ENCODE assay signal across 24 cellular contexts in genomic region chr7:151242181-151243044, GRCh38. TPM values are rescaled to one million over a fixed set of nuclear protein-coding genes. Genes with fewer than 3 reads are reported as not detected.
DNase-seq lines count a peak whose midpoint lies in the region; ATAC-seq and TF ChIP-seq lines count a peak whose summit lies in the region.
"Had no signal": no experiment of that assay in that cellular context is flagged by ENCODE, and none has a peak within 500 bp of the region (broad histone marks: within the 10 kb centered on the region; RNA-seq: fewer than 3 reads in every experiment).

No MANE protein-coding gene starts in this region.

- H4K91ac ChIP-seq in IMR-90 (ENCODE audit: insufficient read depth, low read depth, low read length): no peak overlapping the region; the same call in 1 of the 2 replicates

- TF ChIP-seq CTCF in MCF 10A (IDR thresholded peaks at IDR 0.05; ENCODE audit: unreplicated experiment): no peak
- TF ChIP-seq CTCF in breast epithelium (IDR thresholded peaks at IDR 0.05): no peak
- TF ChIP-seq CTCF in IMR-90 (conservative IDR thresholded peaks at IDR 0.05; ENCODE audit: low read depth, low read length): no peak
- TF ChIP-seq CTCF in brain (conservative IDR thresholded peaks at IDR 0.05): no peak
- no peak for TF ChIP-seq CTCF in sigmoid colon (IDR thresholded peaks at IDR 0.05)

- H3K9me3 Mint-ChIP-seq in MCF 10A (ENCODE audit: unreplicated experiment) (no peaks in the 10 kb centered on the region), brain (no peaks in the 10 kb centered on the region)

- intact Hi-C loops in MCF 10A (cut with micrococcal nuclease) (no loop called here), breast epithelium (cut with DNase I; ENCODE audit: low total_unique reads) (no loop called here), IMR-90 (cut with micrococcal nuclease) (no loop called here), sigmoid colon (cut with DNase I) (no loop called here)

- H3K27me3 ChIP-seq in breast epithelium: no peaks in the 10 kb centered on the region
- no peaks in the 10 kb centered on the region for H3K27me3 ChIP-seq in IMR-90 (ENCODE audit: control insufficient read depth, insufficient read depth, low read length)
- peaks cover 0 to 6% (median 2%) of the 10 kb centered on the region in 3 donors for H3K27me3 ChIP-seq in sigmoid colon

- peaks cover 13% of the 10 kb centered on the region for H3K4me1 Mint-ChIP-seq in MCF 10A (ENCODE audit: insufficient read depth, unreplicated experiment)
- peaks cover 55% of the 10 kb centered on the region for H3K4me1 Mint-ChIP-seq in brain

- no peak overlapping the region for H3K4me2 ChIP-seq in IMR-90 (ENCODE audit: low read depth, low read length)

- peaks cover 8 to 86% of the 10 kb centered on the region in 2 experiments for H3K79me1 ChIP-seq in IMR-90 (ENCODE audit: low read depth in 1 of 2, low read length in 2 of 2)

- dilution Hi-C loops in IMR-90 (cut with HindIII; ENCODE audit: low sequenced_read_pairs, unreplicated experiment): no loop called here

- no peak overlapping the region for H3K27ac ChIP-seq in breast epithelium
- H3K27ac ChIP-seq in IMR-90 (ENCODE audit: insufficient read depth, low read length): no peak overlapping the region
- H3K27ac ChIP-seq in sigmoid colon: no peak overlapping the region
- H3K27ac ChIP-seq: neutrophil, SK-N-MC had no signal

- H3K4me3 Mint-ChIP-seq in MCF 10A (ENCODE audit: unreplicated experiment) (no peak overlapping the region), brain (peak overlapping the region in 1 of 5 experiments; percentile 74)

- TF ChIP-seq EP300 in sigmoid colon (IDR thresholded peaks at IDR 0.05): no peak

- no peak overlapping the region for H2AK5ac ChIP-seq in IMR-90 (ENCODE audit: low read depth, low read length)

- H3K9me1 ChIP-seq in IMR-90 (ENCODE audit: insufficient read depth, low read length): peaks cover 4% of the 10 kb centered on the region; the same call in 1 of the 2 replicates

- no peak overlapping the region for H3K18ac ChIP-seq in IMR-90 (ENCODE audit: low read depth, low read length)

- no peak for ATAC-seq in IMR-90 (ENCODE audit: low read depth)
- ATAC-seq: Panc1 had no signal

- no peak overlapping the region for H3K14ac ChIP-seq in IMR-90 (replicated peaks; ENCODE audit: low read depth, low read length)

- in situ Hi-C loops in IMR-90 (cut with MboI; ENCODE audit: low sequenced_read_pairs): no loop called here

- H3K4ac ChIP-seq in IMR-90 (ENCODE audit: low read depth, low read length): no peak overlapping the region

- peak overlapping the region; percentile 46; the same call in 1 of the 2 replicates for H3K23ac ChIP-seq in IMR-90 (ENCODE audit: low read depth, low read length)

- H2AK9ac ChIP-seq in IMR-90 (replicated peaks; ENCODE audit: low read depth, low read length, poor library complexity): peak overlapping the region; percentile 58

- peaks cover 13 to 16% of the 10 kb centered on the region in 2 donors for H3K4me1 ChIP-seq in breast epithelium
- peaks cover 22% of the 10 kb centered on the region; the same call in 1 of the 2 replicates for H3K4me1 ChIP-seq in IMR-90 (ENCODE audit: control insufficient read depth, insufficient read depth, low read length)
- H3K4me1 ChIP-seq in sigmoid colon: peaks cover 0 to 45% (median 44%) of the 10 kb centered on the region in 4 donors

- no peak overlapping the region for H4K5ac ChIP-seq in IMR-90 (ENCODE audit: low read depth, low read length)

- H2AFZ ChIP-seq in IMR-90 (replicated peaks; ENCODE audit: low read length, poor library complexity): no peak overlapping the region

- WGBS in IMR-90 (ENCODE audit: extremely low coverage in 2 of 2, insufficient read length in 1 of 2), 2 experiments: 93% methylated on average over 3 of the region's 20 CpGs; no CpG with 5 or more reads in 1 of the 2 experiments
- 54 to 65% methylated on average over 20 of the region's 20 CpGs for WGBS in sigmoid colon, 2 donors

- no peaks in the 10 kb centered on the region for H3K36me3 ChIP-seq in breast epithelium
- peaks cover 53% of the 10 kb centered on the region for H3K36me3 ChIP-seq in IMR-90 (ENCODE audit: control insufficient read depth, insufficient read depth, low read length)
- peaks cover 0 to 51% (median 38%) of the 10 kb centered on the region in 4 donors for H3K36me3 ChIP-seq in sigmoid colon

- CTCF ChIA-PET in MCF 10A (lab: Yijun Ruan, JAX): interaction anchor here (0.5 to 3.5 kb wide), 8 partner anchors 8 to 499 kb away, joined by 3 to 21 read pairs (median 4); partner anchors contain the start of gene CHPF2
- CTCF ChIA-PET in IMR-90 (lab: Yijun Ruan, JAX): interaction anchor here (1.2 kb wide), 1 partner anchor 119 kb away, joined by 3 read pairs; no protein-coding TSS in a partner anchor

- H3K36me3 Mint-ChIP-seq in MCF 10A (ENCODE audit: insufficient read depth, unreplicated experiment): peaks cover 27% of the 10 kb centered on the region
- peaks cover 13% of the 10 kb centered on the region for H3K36me3 Mint-ChIP-seq in brain

- H3K4me3 ChIP-seq in breast epithelium: no peak overlapping the region
- H3K4me3 ChIP-seq in IMR-90 (ENCODE audit: insufficient read depth, low read depth, low read length): no peak overlapping the region
- H3K4me3 ChIP-seq in sigmoid colon: no peak overlapping the region
- H3K4me3 ChIP-seq: mucosa of descending colon, SK-N-MC had no signal

- no peak for TF ChIP-seq RAD21 in IMR-90 (IDR thresholded peaks at IDR 0.05; ENCODE audit: low read length)

- no peaks in the 10 kb centered on the region for H3K27me3 Mint-ChIP-seq in MCF 10A (ENCODE audit: insufficient read depth, unreplicated experiment)
- H3K27me3 Mint-ChIP-seq in brain: no peaks in the 10 kb centered on the region

- no peak overlapping the region for H2BK5ac ChIP-seq in IMR-90 (ENCODE audit: low read depth, low read length, poor library complexity, severe bottlenecking)

- no peak overlapping the region for H2BK15ac ChIP-seq in IMR-90 (ENCODE audit: low read depth, low read length)

- DNase-seq in MCF 10A (ENCODE audit: unreplicated experiment): no peak
- DNase-seq in breast epithelium (ENCODE audit: low spot score in 2 of 2): no peak
- DNase-seq in IMR-90: no peak
- peak; percentile 64 for DNase-seq in sigmoid colon
- no peak for DNase-seq in Kasumi-1 (lab: John Stamatoyannopoulos, UW)
- DNase-seq in DMS153 (lab: John Stamatoyannopoulos, UW): no peak
- no peak for DNase-seq in cerebellar cortex (ENCODE audit: low spot score)
- DNase-seq: activated CD4-positive, CD25-positive, alpha-beta regulatory T cell treated with anti-CD3 and anti-CD28 coated beads, Interleukin-2, amount 50 U/mL, for 72 hours; activated effector memory CD4-positive, alpha-beta T cell treated with Interleukin-2 at 50 U/mL for 16 hours; amniotic stem cell; central memory CD4-positive, alpha-beta T cell; effector CD4-positive, alpha-beta T cell; EL; esophagus squamous epithelium; MV-4-11; NCI-H1694 treated with DMSO at 0.1 percent for 48 hours; NCI-H748 treated with DMSO at 0.1 percent for 48 hours; T1000 had no signal

- H4K20me1 ChIP-seq in IMR-90 (ENCODE audit: insufficient read depth, low read length): peaks cover 51% of the 10 kb centered on the region

- H2BK120ac ChIP-seq in IMR-90 (ENCODE audit: low read depth, low read length): no peak overlapping the region

- H3K9me3 ChIP-seq in breast epithelium (no peaks in the 10 kb centered on the region), IMR-90 (ENCODE audit: control insufficient read depth, insufficient read depth, low read length) (no peaks in the 10 kb centered on the region), sigmoid colon (no peaks in the 10 kb centered on the region)
- H3K9me3 ChIP-seq: esophagus squamous epithelium, mucosa of descending colon, neutrophil had no signal

- no peak overlapping the region for H4K8ac ChIP-seq in IMR-90 (ENCODE audit: low read depth in 2 of 2, low read length in 2 of 2)

- no peak overlapping the region for H3K9ac ChIP-seq in IMR-90 (ENCODE audit: low read depth, low read length)

- H3K27ac Mint-ChIP-seq in MCF 10A (ENCODE audit: low read depth, unreplicated experiment) (no peak overlapping the region), brain (peak overlapping the region in 4 of 5 experiments; percentile 86 to 97 (median 94))

- no peak overlapping the region for H2BK20ac ChIP-seq in IMR-90 (ENCODE audit: low read depth, low read length)

- no peak for TF ChIP-seq POLR2A in breast epithelium (IDR thresholded peaks at IDR 0.05)
- TF ChIP-seq POLR2A in IMR-90 (IDR thresholded peaks at IDR 0.05; ENCODE audit: low read depth, low read length): no peak
- TF ChIP-seq POLR2A in sigmoid colon (IDR thresholded peaks at IDR 0.05): no peak

- POLR2A ChIA-PET in MCF 10A (lab: Yijun Ruan, JAX) (interaction anchor here (0.9 to 2.6 kb wide), 5 partner anchors 9 to 16 kb away, joined by 3 to 9 read pairs (median 5); partner anchors contain the start of genes ABCF2 and CHPF2), IMR-90 (lab: Charles Lee; ENCODE audit: unreplicated experiment) (interaction anchor here (0.6 kb wide), 1 partner anchor 78 kb away, joined by 4 read pairs; no protein-coding TSS in a partner anchor)

- no peak overlapping the region for H3K56ac ChIP-seq in IMR-90 (ENCODE audit: extremely low read depth, insufficient read depth, low read length)

- BruUV-seq in MCF 10A (replicated peaks; lab: Mats Ljungman, UMichigan) (TSS peak; percentile 8), IMR-90 (replicated peaks; lab: Mats Ljungman, UMichigan) (no TSS peak)

RNA-seq across cellular contexts. Expression of gene SMARCD3, which starts 6.1 kb away (rescaled TPM):
- total RNA-seq in MCF 10A (2022) (3.8 and 5.3 TPM in 2 replicates), breast epithelium (10 to 100 TPM; 21.3 to 69.5 (median 43.5) TPM), IMR-90 (2012; rRNA removed) (33.1 and 37.5 TPM in 2 replicates), sigmoid colon (10 to 100 TPM; 38.8 to 63.1 (median 51.6) TPM)
- polyA plus RNA-seq in IMR-90 (2012; rRNA removed) (43.8 and 48.5 TPM in 2 replicates), brain (ENCODE audit: insufficient read depth, low read depth, low replicate concordance) (42.2 TPM), sigmoid colon (10 to 100 TPM in 1 of 3 donors, 1 to 10 TPM in 2; 4.2 to 15.6 (median 9.5) TPM)
- 28.8 and 30.9 TPM in 2 replicates for polyA plus RNA-seq in IMR-90 (2012; cell fraction: cytosol; rRNA removed)
- polyA plus RNA-seq in IMR-90 (2012; cell fraction: nucleus; rRNA removed; ENCODE audit: low replicate concordance): 250 and 259 TPM in 2 replicates

RNA-seq across cellular contexts. Expression of gene CHPF2, which starts 10.1 kb away (rescaled TPM):
- 28.2 and 33.8 TPM in 2 replicates for total RNA-seq in MCF 10A (2022)
- 10 to 100 TPM; 24.5 to 40.6 (median 38.3) TPM for total RNA-seq in breast epithelium
- total RNA-seq in IMR-90 (2012; rRNA removed): 26.2 and 26.9 TPM in 2 replicates
- polyA plus RNA-seq in IMR-90 (2012; rRNA removed): 77.0 and 80.0 TPM in 2 replicates
- polyA plus RNA-seq in IMR-90 (2012; cell fraction: cytosol; rRNA removed): 51.8 and 111 TPM in 2 replicates
- 105 and 225 TPM in 2 replicates for polyA plus RNA-seq in IMR-90 (2012; cell fraction: nucleus; rRNA removed; ENCODE audit: low replicate concordance)
- 15.7 TPM for polyA plus RNA-seq in brain (ENCODE audit: insufficient read depth, low read depth, low replicate concordance)
- 10 to 100 TPM; 14.3 to 36.3 (median 18.9) TPM for total RNA-seq in sigmoid colon
- polyA plus RNA-seq in sigmoid colon: 10 to 100 TPM in 1 of 3 donors, 1 to 10 TPM in 2; 5.4 to 27.9 (median 5.5) TPM

RNA-seq across cellular contexts. Expression of gene ABCF2, which starts 15.4 kb away (rescaled TPM):
- total RNA-seq in MCF 10A (2022) (47.3 and 72.4 TPM in 2 replicates), breast epithelium (10 to 100 TPM; 35.6 to 58.7 (median 42.2) TPM), IMR-90 (2012; rRNA removed) (100 and 103 TPM in 2 replicates), sigmoid colon (10 to 100 TPM; 25.8 to 34.6 (median 30.2) TPM)
- polyA plus RNA-seq in IMR-90 (2012; rRNA removed) (40.3 and 46.2 TPM in 2 replicates), brain (ENCODE audit: insufficient read depth, low read depth, low replicate concordance) (38.1 TPM), sigmoid colon (10 to 100 TPM; 18.3 to 34.6 (median 19.8) TPM)
- 20.3 and 26.3 TPM in 2 replicates for polyA plus RNA-seq in IMR-90 (2012; cell fraction: cytosol; rRNA removed)
- polyA plus RNA-seq in IMR-90 (2012; cell fraction: nucleus; rRNA removed; ENCODE audit: low replicate concordance): 31.5 and 41.9 TPM in 2 replicates

RNA-seq across cellular contexts. Expression of gene H2BK1, which starts 32.1 kb away (rescaled TPM):
- total RNA-seq in MCF 10A (2022) (not detected in 2 replicates), breast epithelium (not detected), IMR-90 (2012; rRNA removed) (not detected in 2 replicates), sigmoid colon (not detected)
- polyA plus RNA-seq in IMR-90 (2012; rRNA removed) (not detected in 2 replicates), brain (ENCODE audit: insufficient read depth, low read depth, low replicate concordance) (not detected), sigmoid colon (not detected)
- polyA plus RNA-seq in IMR-90 (2012; cell fraction: cytosol; rRNA removed): not detected in 2 replicates
- polyA plus RNA-seq in IMR-90 (2012; cell fraction: nucleus; rRNA removed; ENCODE audit: low replicate concordance): not detected in 2 replicates
- total RNA-seq: esophagus squamous epithelium, mucosa of descending colon had no signal

RNA-seq across cellular contexts. Expression of gene ASB10, which starts 55.4 kb away (rescaled TPM):
- total RNA-seq in MCF 10A (2022) (not detected in 2 replicates), breast epithelium (not detected), IMR-90 (2012; rRNA removed) (not detected in 2 replicates), sigmoid colon (not detected)
- polyA plus RNA-seq in IMR-90 (2012; rRNA removed) (not detected in 2 replicates), brain (ENCODE audit: insufficient read depth, low read depth, low replicate concordance) (not detected), sigmoid colon (not detected)
- polyA plus RNA-seq in IMR-90 (2012; cell fraction: cytosol; rRNA removed): not detected in 2 replicates
- not detected in 2 replicates for polyA plus RNA-seq in IMR-90 (2012; cell fraction: nucleus; rRNA removed; ENCODE audit: low replicate concordance)
- total RNA-seq: esophagus squamous epithelium, H4, mucosa of descending colon had no signal
